Comparison of ENCODE assay signal across 9 cellular contexts in the genomic region with DNA sequence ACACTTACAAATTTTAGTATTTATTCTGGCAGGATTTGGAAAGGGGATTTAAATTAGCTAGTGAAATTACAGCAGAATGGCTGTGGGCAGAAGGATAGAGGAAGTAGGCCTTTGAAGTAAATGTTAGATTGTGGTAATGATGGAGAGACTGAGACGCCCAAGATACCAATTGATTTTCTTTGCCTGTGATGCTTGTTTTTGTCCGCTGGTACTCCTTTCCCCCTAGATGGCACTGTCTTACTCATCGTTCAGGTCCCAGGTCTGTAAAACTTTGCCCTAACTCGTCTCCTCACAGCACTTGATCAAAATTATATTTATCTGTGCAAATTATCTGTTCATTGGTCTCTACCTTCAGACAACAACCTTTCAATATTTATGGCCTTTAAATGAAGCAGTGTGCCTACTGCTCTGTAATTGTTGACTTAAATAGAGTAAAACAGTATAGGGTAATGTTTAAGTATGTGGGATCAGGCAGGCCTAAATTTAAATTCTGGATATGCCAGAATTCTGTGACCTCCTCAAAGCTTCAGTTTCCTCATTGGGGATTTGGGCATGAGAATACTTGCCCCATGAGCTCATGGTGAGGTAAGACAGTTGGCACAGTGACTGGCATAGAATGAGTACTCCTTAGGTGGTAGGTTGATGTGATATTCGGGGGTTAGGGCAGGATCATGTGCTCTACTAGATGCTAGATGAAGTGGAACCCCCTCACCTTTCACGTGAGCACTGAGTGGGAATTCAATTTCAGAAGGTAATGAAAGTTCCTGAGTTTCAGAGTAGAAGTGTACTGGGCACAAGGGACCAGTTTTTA. TPM values are rescaled to one million over a fixed set of nuclear protein-coding genes. Genes with fewer than 3 reads are reported as not detected.
DNase-seq lines count a peak whose midpoint lies in the region; ATAC-seq, FAIRE-seq and TF ChIP-seq lines count a peak whose summit lies in the region.
"Had no signal": no experiment of that assay in that cellular context is flagged by ENCODE, and none has a peak within 500 bp of the region (broad histone marks: within the 10 kb centered on the region; RNA-seq: fewer than 3 reads in every experiment).

No MANE protein-coding gene starts in this region.

- peaks cover 16% of the 10 kb centered on the region for H3K36me3 Mint-ChIP-seq in activated CD4-positive, alpha-beta T cell treated with anti-CD3 and anti-CD28 coated beads, Interleukin-2, amount 10 ng/mL, durations not matched to agents 7 days and 5 days (ENCODE audit: low read depth)

- ATAC-seq in heart left ventricle, result peak; percentile 11 to 56 (median 30)

- TF ChIP-seq CTCF in heart left ventricle (IDR thresholded peaks at IDR 0.05) (peak in 10 of 12 donors; percentile 5 to 35 (median 24)), right atrium auricular region (IDR thresholded peaks at IDR 0.05) (peak in 1 of 2 donors; percentile 38), hepatocyte (IDR thresholded peaks at IDR 0.05; ENCODE audit: poor library complexity) (peak; percentile 34), uterus (IDR thresholded peaks at IDR 0.05) (peak in 1 of 4 experiments; percentile 15)

- no peaks in the 10 kb centered on the region for H3K27me3 Mint-ChIP-seq in activated CD4-positive, alpha-beta T cell treated with anti-CD3 and anti-CD28 coated beads, Interleukin-2, amount 10 ng/mL, durations not matched to agents 7 days and 5 days

- H3K4me1 Mint-ChIP-seq in activated CD4-positive, alpha-beta T cell treated with anti-CD3 and anti-CD28 coated beads, Interleukin-2, amount 10 ng/mL, durations not matched to agents 7 days and 5 days, result peaks cover 44% of the 10 kb centered on the region

- H3K27ac Mint-ChIP-seq in activated CD4-positive, alpha-beta T cell treated with anti-CD3 and anti-CD28 coated beads, Interleukin-2, amount 10 ng/mL, durations not matched to agents 7 days and 5 days, result peak overlapping the region; percentile 55

- H3K4me3 ChIP-seq in heart left ventricle, result no peak overlapping the region
- H3K4me3 ChIP-seq in right atrium auricular region, result no peak overlapping the region
- no peak overlapping the region for H3K4me3 ChIP-seq in hepatocyte
- H3K4me3 ChIP-seq in uterus, result no peak overlapping the region

- CTCF ChIA-PET in activated CD4-positive, alpha-beta T cell treated with anti-CD3 and anti-CD28 coated beads, Interleukin-2, amount 10 ng/mL, durations not matched to agents 7 days and 5 days (lab: Charles Lee), result interaction anchor here (1.0 to 1.2 kb wide), 3 partner anchors 11 to 21 kb away, joined by 3 to 4 read pairs (median 3); no protein-coding TSS in a partner anchor

- H3K4me2 ChIP-seq in hepatocyte, result no peak overlapping the region

- peaks cover 100% of the 10 kb centered on the region for H3K79me2 ChIP-seq in hepatocyte

- H3K9me3 Mint-ChIP-seq in activated CD4-positive, alpha-beta T cell treated with anti-CD3 and anti-CD28 coated beads, Interleukin-2, amount 10 ng/mL, durations not matched to agents 7 days and 5 days, result peaks cover 4% of the 10 kb centered on the region

- no peak overlapping the region for H3K4me3 Mint-ChIP-seq in activated CD4-positive, alpha-beta T cell treated with anti-CD3 and anti-CD28 coated beads, Interleukin-2, amount 10 ng/mL, durations not matched to agents 7 days and 5 days

- FAIRE-seq in H54 (lab: Jason Lieb, UNC), result peak; percentile 57

- H3K4me1 ChIP-seq in heart left ventricle (peaks cover 13 to 96% (median 48%) of the 10 kb centered on the region in 12 donors), right atrium auricular region (peaks cover 0 to 63% of the 10 kb centered on the region in 2 donors), hepatocyte (ENCODE audit: insufficient read depth) (peaks cover 17% of the 10 kb centered on the region), uterus (peaks cover 0 to 5% of the 10 kb centered on the region in 2 donors)

- 46 to 54% (median 53%) methylated on average over 6 of the region's 6 CpGs for WGBS in heart left ventricle, 4 donors
- WGBS in hepatocyte (ENCODE audit: low lambda C conversion rate, missing lambda C conversion rate), result 65% methylated on average over 6 of the region's 6 CpGs

- POLR2A ChIA-PET in activated CD4-positive, alpha-beta T cell treated with anti-CD3 and anti-CD28 coated beads, Interleukin-2, amount 10 ng/mL, durations not matched to agents 7 days and 5 days (lab: Charles Lee), result interaction anchor here (0.6 kb wide), 1 partner anchor 25 kb away, joined by 3 read pairs; no protein-coding TSS in a partner anchor

- no peak overlapping the region for H2AFZ ChIP-seq in hepatocyte

- no peaks in the 10 kb centered on the region for H3K9me2 ChIP-seq in hepatocyte (replicated peaks; ENCODE audit: insufficient read depth)

- peak overlapping the region in 2 of 12 donors; percentile 10 to 59 for H3K27ac ChIP-seq in heart left ventricle
- H3K27ac ChIP-seq in right atrium auricular region, result peak overlapping the region in 1 of 2 donors; percentile 3
- H3K27ac ChIP-seq in KOPT-K1 (ENCODE audit: low read depth, low read length, poor library complexity, severe bottlenecking), result peak overlapping the region; percentile 36
- no peak overlapping the region for H3K27ac ChIP-seq in hepatocyte
- H3K27ac ChIP-seq in uterus, result no peak overlapping the region

- TF ChIP-seq POLR2A in heart left ventricle (IDR thresholded peaks at IDR 0.05), result no peak
- no peak for TF ChIP-seq POLR2A in H54 (IDR thresholded peaks at IDR 0.05; ENCODE audit: low read depth, low read length)
- TF ChIP-seq POLR2A in uterus (IDR thresholded peaks at IDR 0.05), result no peak

- intact Hi-C loops in heart left ventricle (cut with DNase I), result loop anchor here in 1 of 10 donors (5.0 kb wide), 1 partner anchor 50 kb away; the partner anchor contains the start of gene EDEM1
- intact Hi-C loops in uterus (cut with DNase I; ENCODE audit: low total_unique reads), result no loop called here

- H3K27me3 ChIP-seq in heart left ventricle (no peaks in the 10 kb centered on the region), right atrium auricular region (no peaks in the 10 kb centered on the region), hepatocyte (no peaks in the 10 kb centered on the region), uterus (no peaks in the 10 kb centered on the region)

- DNase-seq in heart left ventricle (no peak), right atrium auricular region (ENCODE audit: low spot score) (no peak), H54 (ENCODE audit: insufficient read length, low spot score) (no peak), hepatocyte (ENCODE audit: low spot score) (peak; percentile 15), uterus (no peak)
- DNase-seq in activated CD4-positive, alpha-beta T cell treated with anti-CD3 and anti-CD28 coated beads, Interleukin-2, amount 10 ng/mL, durations not matched to agents 7 days and 5 days, result peak; percentile 56
- DNase-seq in activated effector memory CD4-positive, alpha-beta T cell treated with anti-CD3 and anti-CD28 coated beads, Interleukin-2, amount 50 U/mL, for 16 hours, result no peak
- DNase-seq: left cardiac atrium had no signal

- peaks cover 100% of the 10 kb centered on the region for H4K20me1 ChIP-seq in hepatocyte (ENCODE audit: insufficient read depth, poor library complexity, severe bottlenecking)

- no peaks in the 10 kb centered on the region for H3K9me3 ChIP-seq in heart left ventricle
- H3K9me3 ChIP-seq in right atrium auricular region, result no peaks in the 10 kb centered on the region
- H3K9me3 ChIP-seq in KOPT-K1 (ENCODE audit: insufficient read depth, low read length, poor library complexity, severe bottlenecking), result peaks cover 7% of the 10 kb centered on the region
- no peaks in the 10 kb centered on the region for H3K9me3 ChIP-seq in hepatocyte (ENCODE audit: low read depth)
- no peaks in the 10 kb centered on the region for H3K9me3 ChIP-seq in uterus

- H3K36me3 ChIP-seq in heart left ventricle, result no peaks in the 10 kb centered on the region
- H3K36me3 ChIP-seq in right atrium auricular region, result no peaks in the 10 kb centered on the region
- peaks cover 24% of the 10 kb centered on the region for H3K36me3 ChIP-seq in KOPT-K1 (ENCODE audit: insufficient read depth, low read length)
- no peaks in the 10 kb centered on the region for H3K36me3 ChIP-seq in hepatocyte (replicated peaks; ENCODE audit: insufficient read depth, low read depth)
- no peaks in the 10 kb centered on the region for H3K36me3 ChIP-seq in uterus

RNA-seq across cellular contexts. Expression of gene ARL8B, which starts 14.7 kb away (rescaled TPM):
- 10 to 100 TPM; 43.5 to 77.1 (median 64.0) TPM for total RNA-seq in heart left ventricle
- polyA plus RNA-seq in heart left ventricle, result 100 to 1,000 TPM in 1 of 2 donors, 10 to 100 TPM in 1; 32.9 to 106 TPM
- 10 to 100 TPM; 33.9 to 35.6 TPM for total RNA-seq in right atrium auricular region
- 10 to 100 TPM; 41.3 to 46.4 TPM for total RNA-seq in activated CD4-positive, alpha-beta T cell treated with anti-CD3 and anti-CD28 coated beads, Interleukin-2, amount 10 ng/mL, durations not matched to agents 7 days and 5 days
- 92.3 and 94.4 TPM in 2 replicates for total RNA-seq in hepatocyte
- 58.1 and 61.5 TPM in 2 replicates for polyA plus RNA-seq in hepatocyte
- 10 to 100 TPM; 22.8 to 80.2 (median 51.2) TPM for total RNA-seq in uterus

RNA-seq across cellular contexts. Expression of gene EDEM1, which starts 50.7 kb away (rescaled TPM):
- total RNA-seq in heart left ventricle, result 10 to 100 TPM in 5 of 9 donors, 1 to 10 TPM in 4; 6.8 to 24.6 (median 10.9) TPM
- 1 to 10 TPM; 1.9 to 8.4 TPM for polyA plus RNA-seq in heart left ventricle
- total RNA-seq in right atrium auricular region, result 10 to 100 TPM in 1 of 2 donors, 1 to 10 TPM in 1; 8.1 to 11.2 TPM
- 10 to 100 TPM; 80.1 to 94.1 TPM for total RNA-seq in activated CD4-positive, alpha-beta T cell treated with anti-CD3 and anti-CD28 coated beads, Interleukin-2, amount 10 ng/mL, durations not matched to agents 7 days and 5 days
- total RNA-seq in hepatocyte, result 39.2 and 58.3 TPM in 2 replicates
- 18.5 and 22.6 TPM in 2 replicates for polyA plus RNA-seq in hepatocyte
- total RNA-seq in uterus, result 10 to 100 TPM; 17.1 to 58.4 (median 37.7) TPM

Comparison
In these comparisons a context has a peak if more than half of its experiments do, and no peak if none do; other contexts are left out.
1. DNase-seq: peak in activated CD4-positive, alpha-beta T cell treated with anti-CD3 and anti-CD28 coated beads, Interleukin-2, amount 10 ng/mL, durations not matched to agents 7 days and 5 days (single experiment) and hepatocyte (single experiment); none in heart left ventricle (0 of 5), right atrium auricular region (single experiment), H54 (single experiment), uterus (0 of 2) and activated effector memory CD4-positive, alpha-beta T cell treated with anti-CD3 and anti-CD28 coated beads, Interleukin-2, amount 50 U/mL, for 16 hours (single experiment).